36 cellular contexts compared by ENCODE assay signal in genomic region chr18:4282954-4283353, GRCh38.
A peak's percentile ranks its signal among the peaks of the same experiment; 100 is the strongest.
DNase-seq lines count a peak whose midpoint lies in the region; ATAC-seq, FAIRE-seq and TF ChIP-seq lines count a peak whose summit lies in the region.
"Had no signal": no experiment of that assay in that cellular context is flagged by ENCODE, and none has a peak within 500 bp of the region (broad histone marks: within the 10 kb centered on the region; RNA-seq: fewer than 3 reads in every experiment).

No MANE protein-coding gene starts in this region.

- no peak for TF ChIP-seq EP300 in GM12878 (IDR thresholded peaks at IDR 0.05; ENCODE audit: borderline replicate concordance in 1 of 2, control insufficient read depth in 1 of 2, low read depth in 2 of 2, low read length in 2 of 2)
- peak; percentile 70 for TF ChIP-seq EP300 in neural cell (conservative IDR thresholded peaks at IDR 0.05; ENCODE audit: poor library complexity, severe bottlenecking)

- POLR2A ChIA-PET in GM12878 (lab: Charles Lee): interaction anchor here (0.6 kb wide), 1 partner anchor 21 kb away, joined by 3 read pairs; no protein-coding TSS in a partner anchor

- H3K4me2 ChIP-seq in GM12878 (ENCODE audit: control insufficient read depth, insufficient read depth) (no peak overlapping the region), neural cell (ENCODE audit: low read length) (no peak overlapping the region)
- H3K4me2 ChIP-seq: A549; BLaER1; BLaER1 treated with 17β-estradiol and CSF1 and Interleukin-3, amounts not matched to agents 10 nM and 100 nM had no signal

- TF ChIP-seq RAD21 in GM12878 (IDR thresholded peaks at IDR 0.05; ENCODE audit: insufficient read depth, low read depth, low read length): no peak
- no peak for TF ChIP-seq RAD21 in neural cell (conservative IDR thresholded peaks at IDR 0.05)

- H3K9ac ChIP-seq in GM12878 (ENCODE audit: control insufficient read depth, insufficient read depth, low read length): no peak overlapping the region
- no peak overlapping the region for H3K9ac ChIP-seq in neural cell (ENCODE audit: low read length)
- H3K9ac ChIP-seq: BLaER1; BLaER1 treated with 17β-estradiol and CSF1 and Interleukin-3, amounts not matched to agents 10 nM and 100 nM had no signal

- no peaks in the 10 kb centered on the region for H3K9me2 ChIP-seq in neural cell (ENCODE audit: insufficient read depth, low read length)

- ATAC-seq in GM12878: no peak
- ATAC-seq in HG02678 (IDR thresholded peaks at IDR 0.05; ENCODE audit: unreplicated experiment): no peak
- ATAC-seq: A549; CD8-positive, alpha-beta T cell had no signal

- FAIRE-seq in GM12878 (lab: Jason Lieb, UNC): no peak
- FAIRE-seq: A549, D721Med had no signal

- in situ Hi-C loops in SK-MEL-5 (cut with HindIII; ENCODE audit: low pct_unique_long_range_greater_than_20kb, low sequenced_read_pairs) (no loop called here), GM12878 (cut with MboI) (no loop called here)

- peak; percentile 2 for DNase-seq in NCI-H526 treated with DMSO at 0.1 percent for 48 hours (lab: John Stamatoyannopoulos, UW)
- peak; percentile 26 for DNase-seq in SK-MEL-5 (ENCODE audit: low read depth, low spot score)
- no peak for DNase-seq in GM12878 (ENCODE audit: low read depth, low spot score)
- DNase-seq in activated T-helper 1 cell treated with anti-CD3 and anti-CD28 coated beads, Interleukin-12 subunit alpha, Interleukin-12 subunit beta, Interleukin-2, Interleukin-4 antibody, amounts not matched to agents 30 ng/mL and 10 ng/mL and 1 ng/mL, durations not matched to agents 14 hours and 24 hours and 36 hours (ENCODE audit: low spot score): no peak
- no peak for DNase-seq in foreskin fibroblast
- no peak for DNase-seq in stimulated activated naive CD4-positive, alpha-beta T cell (lab: John Stamatoyannopoulos, UW)
- DNase-seq: 8988T; ACHN; AML-193; BE2C; C1 segment of cervical spinal cord; Caco-2; Calu3; CD4-positive, alpha-beta memory T cell; CD4-positive, alpha-beta T cell; CD4-positive, CD25-positive, alpha-beta regulatory T cell; CD8-positive, alpha-beta memory T cell; CD8-positive, alpha-beta T cell; COR-L47; DMS 273 treated with DMSO at 0.1 percent for 48 hours; DMS153; DMS53; DMS79; DMS79 treated with DMSO at 0.1 percent for 48 hours; DND-41; EL had no signal

- intact Hi-C loops in GM12878 (cut with micrococcal nuclease; ENCODE audit: unreplicated experiment): loop anchor here (10.0 kb wide), 1 partner anchor 772 kb away; no protein-coding TSS in a partner anchor
- intact Hi-C loops in activated T-helper 1 cell treated with anti-CD3 and anti-CD28 coated beads, Interleukin-12 subunit alpha, Interleukin-12 subunit beta, Interleukin-2, Interleukin-4 antibody, amounts not matched to agents 30 ng/mL and 10 ng/mL and 1 ng/mL, durations not matched to agents 14 hours and 24 hours and 36 hours (cut with micrococcal nuclease): no loop called here

- no peaks in the 10 kb centered on the region for H3K4me1 ChIP-seq in GM12878 (ENCODE audit: control insufficient read depth, insufficient read depth, low read length)
- H3K4me1 ChIP-seq: A549; BE2C; BLaER1; BLaER1 treated with 17β-estradiol and CSF1 and Interleukin-3, amounts not matched to agents 10 nM and 100 nM; Caco-2 had no signal

- TF ChIP-seq POLR2A in GM12878 (IDR thresholded peaks at IDR 0.05; ENCODE audit: low read depth, low read length): no peak

- 4% methylated on average over 3 of the region's 3 CpGs for WGBS in GM12878 (ENCODE audit: insufficient coverage, insufficient replicate concordance, low lambda C conversion rate, missing lambda C conversion rate)

- H2AFZ ChIP-seq in GM12878 (ENCODE audit: control insufficient read depth, low read depth, low read length) (no peak overlapping the region), neural cell (ENCODE audit: low read depth, low read length) (no peak overlapping the region)

- no peaks in the 10 kb centered on the region for H3K4me1 Mint-ChIP-seq in activated T-helper 1 cell treated with anti-CD3 and anti-CD28 coated beads, Interleukin-12 subunit alpha, Interleukin-12 subunit beta, Interleukin-2, Interleukin-4 antibody, amounts not matched to agents 30 ng/mL and 10 ng/mL and 1 ng/mL, durations not matched to agents 14 hours and 24 hours and 36 hours (ENCODE audit: low read depth)
- H3K4me1 Mint-ChIP-seq: B cell; CD14-positive monocyte; CD4-positive, alpha-beta memory T cell; CD8-positive, alpha-beta memory T cell had no signal

- H3K9me3 Mint-ChIP-seq in activated T-helper 1 cell treated with anti-CD3 and anti-CD28 coated beads, Interleukin-12 subunit alpha, Interleukin-12 subunit beta, Interleukin-2, Interleukin-4 antibody, amounts not matched to agents 30 ng/mL and 10 ng/mL and 1 ng/mL, durations not matched to agents 14 hours and 24 hours and 36 hours: no peaks in the 10 kb centered on the region

- H3K27me3 Mint-ChIP-seq in activated T-helper 1 cell treated with anti-CD3 and anti-CD28 coated beads, Interleukin-12 subunit alpha, Interleukin-12 subunit beta, Interleukin-2, Interleukin-4 antibody, amounts not matched to agents 30 ng/mL and 10 ng/mL and 1 ng/mL, durations not matched to agents 14 hours and 24 hours and 36 hours (ENCODE audit: insufficient read depth): peaks cover 3% of the 10 kb centered on the region
- H3K27me3 Mint-ChIP-seq: B cell; CD4-positive, alpha-beta memory T cell; CD4-positive, alpha-beta T cell; CD4-positive, CD25-positive, alpha-beta regulatory T cell; CD8-positive, alpha-beta memory T cell had no signal

- no peaks in the 10 kb centered on the region for H3F3A ChIP-seq in neural cell (ENCODE audit: insufficient read depth, low read length, poor library complexity, severe bottlenecking)

- RAD21 ChIA-PET in GM12878 (lab: Charles Lee; ENCODE audit: unreplicated experiment): interaction anchor here (3.7 kb wide), 1 partner anchor 13 kb away, joined by 28 read pairs; no protein-coding TSS in a partner anchor

- H3K27me3 ChIP-seq in GM12878 (replicated peaks in 1 of 2; ENCODE audit: control insufficient read depth in 2 of 2, insufficient read depth in 2 of 2, low read length in 1 of 2) (no peaks in the 10 kb centered on the region), neural cell (ENCODE audit: insufficient read depth, low read depth, low read length) (no peaks in the 10 kb centered on the region)
- H3K27me3 ChIP-seq: BE2C; BLaER1; BLaER1 treated with 17β-estradiol and CSF1 and Interleukin-3, amounts not matched to agents 10 nM and 100 nM had no signal

- H4K20me1 ChIP-seq in GM12878 (ENCODE audit: control insufficient read depth, insufficient read depth) (no peaks in the 10 kb centered on the region), neural cell (ENCODE audit: insufficient read depth) (no peaks in the 10 kb centered on the region)
- H4K20me1 ChIP-seq: BLaER1; BLaER1 treated with 17β-estradiol and CSF1 and Interleukin-3, amounts not matched to agents 10 nM and 100 nM had no signal

- H3K36me3 ChIP-seq in GM12878 (ENCODE audit: control insufficient read depth in 2 of 2, insufficient read depth in 2 of 2, low read length in 1 of 2) (no peaks in the 10 kb centered on the region), neural cell (ENCODE audit: insufficient read depth, low read length) (no peaks in the 10 kb centered on the region)
- H3K36me3 ChIP-seq: BE2C; BLaER1; BLaER1 treated with 17β-estradiol and CSF1 and Interleukin-3, amounts not matched to agents 10 nM and 100 nM had no signal

- no peak overlapping the region for H3K4me3 Mint-ChIP-seq in activated T-helper 1 cell treated with anti-CD3 and anti-CD28 coated beads, Interleukin-12 subunit alpha, Interleukin-12 subunit beta, Interleukin-2, Interleukin-4 antibody, amounts not matched to agents 30 ng/mL and 10 ng/mL and 1 ng/mL, durations not matched to agents 14 hours and 24 hours and 36 hours
- H3K4me3 Mint-ChIP-seq: B cell; CD14-positive monocyte; CD4-positive, alpha-beta memory T cell; CD4-positive, alpha-beta T cell; CD4-positive, CD25-positive, alpha-beta regulatory T cell; CD8-positive, alpha-beta memory T cell; CD8-positive, alpha-beta T cell had no signal

- no peak overlapping the region for H3K4me3 ChIP-seq in GM12878
- no peak overlapping the region for H3K4me3 ChIP-seq in neural cell (ENCODE audit: low read length)
- H3K4me3 ChIP-seq in foreskin fibroblast (ENCODE audit: low read depth in 1 of 2, low read length in 2 of 2): no peak overlapping the region
- H3K4me3 ChIP-seq: A549; BLaER1; BLaER1 treated with 17β-estradiol and CSF1 and Interleukin-3, amounts not matched to agents 10 nM and 100 nM had no signal

- SMC1A ChIA-PET in GM12878 (lab: Charles Lee; ENCODE audit: uncharacterized antibody, unreplicated experiment): interaction anchor here (1.1 to 5.1 kb wide), 4 partner anchors 11 to 243 kb away, joined by 3 to 38 read pairs (median 4); no protein-coding TSS in a partner anchor

- H3K79me2 ChIP-seq in GM12878 (ENCODE audit: control insufficient read depth, insufficient read depth, low read length): no peaks in the 10 kb centered on the region
- no peaks in the 10 kb centered on the region for H3K79me2 ChIP-seq in neural cell (replicated peaks; ENCODE audit: insufficient read depth, low read length)

- no peaks in the 10 kb centered on the region; the same call in 2 of the 3 replicates for H3K9me3 ChIP-seq in GM12878 (replicated peaks; ENCODE audit: control insufficient read depth, insufficient read depth, low read length)
- no peaks in the 10 kb centered on the region for H3K9me3 ChIP-seq in neural cell (ENCODE audit: low read length)
- H3K9me3 ChIP-seq: A549; BE2C; BLaER1; BLaER1 treated with 17β-estradiol and CSF1 and Interleukin-3, amounts not matched to agents 10 nM and 100 nM; Caco-2 had no signal

- H3K27ac Mint-ChIP-seq in activated T-helper 1 cell treated with anti-CD3 and anti-CD28 coated beads, Interleukin-12 subunit alpha, Interleukin-12 subunit beta, Interleukin-2, Interleukin-4 antibody, amounts not matched to agents 30 ng/mL and 10 ng/mL and 1 ng/mL, durations not matched to agents 14 hours and 24 hours and 36 hours: no peak overlapping the region
- H3K27ac Mint-ChIP-seq: B cell; CD14-positive monocyte; CD4-positive, alpha-beta memory T cell; CD4-positive, alpha-beta T cell; CD4-positive, CD25-positive, alpha-beta regulatory T cell; CD8-positive, alpha-beta memory T cell; CD8-positive, alpha-beta T cell had no signal

- no TSS peak for BruUV-seq in GM12878 (replicated peaks; lab: Mats Ljungman, UMichigan)

- TF ChIP-seq CTCF in GM12878 (IDR thresholded peaks at IDR 0.05 in 2 of 3, conservative IDR thresholded peaks at IDR 0.05 in 1 of 3; ENCODE audit: control insufficient read depth in 2 of 3, extremely low read depth in 1 of 3, insufficient read depth in 1 of 3, low read depth in 3 of 3, low read length in 3 of 3): no peak
- no peak for TF ChIP-seq CTCF in neural cell (IDR thresholded peaks at IDR 0.05; ENCODE audit: poor library complexity, severe bottlenecking)
- TF ChIP-seq CTCF in foreskin fibroblast (IDR thresholded peaks at IDR 0.05; ENCODE audit: low read depth, low read length): no peak

- CTCF ChIA-PET in GM12878 (lab: Yijun Ruan, JAX): no interaction called here

- no peaks in the 10 kb centered on the region for H3K36me3 Mint-ChIP-seq in activated T-helper 1 cell treated with anti-CD3 and anti-CD28 coated beads, Interleukin-12 subunit alpha, Interleukin-12 subunit beta, Interleukin-2, Interleukin-4 antibody, amounts not matched to agents 30 ng/mL and 10 ng/mL and 1 ng/mL, durations not matched to agents 14 hours and 24 hours and 36 hours (ENCODE audit: low read depth)
- H3K36me3 Mint-ChIP-seq: CD14-positive monocyte; CD4-positive, alpha-beta memory T cell; CD4-positive, CD25-positive, alpha-beta regulatory T cell; CD8-positive, alpha-beta memory T cell; CD8-positive, alpha-beta T cell had no signal

- H3K27ac ChIP-seq in GM12878 (ENCODE audit: control insufficient read depth, insufficient read depth) (no peak overlapping the region), neural cell (ENCODE audit: low read length) (no peak overlapping the region)
- H3K27ac ChIP-seq: 22Rv1; A549; BLaER1; BLaER1 treated with 17β-estradiol and CSF1 and Interleukin-3, amounts not matched to agents 10 nM and 100 nM; C4-2B had no signal

Comparison
In these comparisons a context has a peak if more than half of its experiments do, and no peak if none do; other contexts are left out.
1. DNase-seq: peak in NCI-H526 treated with DMSO at 0.1 percent for 48 hours (single experiment) and SK-MEL-5 (single experiment); none in GM12878 (single experiment), activated T-helper 1 cell treated with anti-CD3 and anti-CD28 coated beads, Interleukin-12 subunit alpha, Interleukin-12 subunit beta, Interleukin-2, Interleukin-4 antibody, amounts not matched to agents 30 ng/mL and 10 ng/mL and 1 ng/mL, durations not matched to agents 14 hours and 24 hours and 36 hours (single experiment), foreskin fibroblast (0 of 2) and stimulated activated naive CD4-positive, alpha-beta T cell (0 of 6).